ENCODE assay signal across 19 cellular contexts in genomic region chr1:4694492-4694891, GRCh38. TPM values are rescaled to one million over a fixed set of nuclear protein-coding genes. Genes with fewer than 3 reads are reported as not detected.
"Had no signal": no experiment of that assay in that cellular context is flagged by ENCODE, and none has a peak within 500 bp of the region (broad histone marks: within the 10 kb centered on the region; RNA-seq: fewer than 3 reads in every experiment).

No MANE protein-coding gene starts in this region.

- H3K27me3 Mint-ChIP-seq: activated CD4-positive, alpha-beta T cell treated with anti-CD3 and anti-CD28 coated beads, Interleukin-2, amount 10 ng/mL, durations not matched to agents 7 days and 5 days; activated naive CD8-positive, alpha-beta T cell had no signal

- H3K9me3 Mint-ChIP-seq: activated CD4-positive, alpha-beta T cell treated with anti-CD3 and anti-CD28 coated beads, Interleukin-2, amount 10 ng/mL, durations not matched to agents 7 days and 5 days had no signal

- H3K4me1 Mint-ChIP-seq: activated CD4-positive, alpha-beta T cell treated with anti-CD3 and anti-CD28 coated beads, Interleukin-2, amount 10 ng/mL, durations not matched to agents 7 days and 5 days; naive thymus-derived CD4-positive, alpha-beta T cell; stimulated activated naive B cell treated with anti-CD40 and anti-IgM and Interleukin-4, amounts not matched to agents 10 μg/mL and 1 μg/mL and 100 μg/mL, for 72 hours had no signal

- H3K27ac Mint-ChIP-seq: activated CD4-positive, alpha-beta T cell treated with anti-CD3 and anti-CD28 coated beads, Interleukin-2, amount 10 ng/mL, durations not matched to agents 7 days and 5 days; activated naive CD8-positive, alpha-beta T cell; naive thymus-derived CD4-positive, alpha-beta T cell; stimulated activated naive B cell treated with anti-CD40 and anti-IgM and Interleukin-4, amounts not matched to agents 10 μg/mL and 1 μg/mL and 100 μg/mL, for 72 hours had no signal

- H3K4me3 ChIP-seq: gastroesophageal sphincter, heart right ventricle, mucosa of descending colon, tibial artery had no signal

- H3K4me3 Mint-ChIP-seq: activated CD4-positive, alpha-beta T cell treated with anti-CD3 and anti-CD28 coated beads, Interleukin-2, amount 10 ng/mL, durations not matched to agents 7 days and 5 days; activated naive CD8-positive, alpha-beta T cell; naive thymus-derived CD4-positive, alpha-beta T cell; stimulated activated naive B cell treated with anti-CD40 and anti-IgM and Interleukin-4, amounts not matched to agents 10 μg/mL and 1 μg/mL and 100 μg/mL, for 72 hours had no signal

- H3K27ac ChIP-seq: gastroesophageal sphincter, heart right ventricle, tibial artery had no signal

- H3K4me1 ChIP-seq: gastroesophageal sphincter, heart right ventricle had no signal

- H3K9me3 ChIP-seq: heart right ventricle, mucosa of descending colon had no signal

- H3K36me3 ChIP-seq: gastroesophageal sphincter, heart right ventricle, tibial artery had no signal

- DNase-seq: activated CD4-positive, alpha-beta T cell treated with anti-CD3 and anti-CD28 coated beads, Interleukin-2, amount 10 ng/mL, durations not matched to agents 7 days and 5 days; activated CD8-positive, alpha-beta memory T cell treated with anti-CD3 and anti-CD28 coated beads, Interleukin-2, amount 50 U/mL, for 48 hours; activated gamma-delta T cell treated with Interleukin-2 at 50 U/mL for 16 hours; amniotic stem cell; central memory CD4-positive, alpha-beta T cell; cortex of kidney; effector CD8-positive, alpha-beta T cell; heart right ventricle; islet precursor cell; mammary epithelial cell; mucosa of descending colon; naive thymus-derived CD4-positive, alpha-beta T cell; stimulated activated CD4-positive, alpha-beta T cell treated with anti-CD3 and anti-CD28 coated beads, Interleukin-2, amount 100 ng/mL, for 48 hours; stimulated activated naive B cell treated with anti-CD40 and anti-IgM and Interleukin-4, amounts not matched to agents 10 μg/mL and 1 μg/mL and 100 μg/mL, for 72 hours; tibial artery had no signal

- H3K36me3 Mint-ChIP-seq: activated naive CD8-positive, alpha-beta T cell had no signal

- ATAC-seq: gastroesophageal sphincter; heart right ventricle; left lobe of liver; mucosa of descending colon; naive thymus-derived CD4-positive, alpha-beta T cell had no signal

RNA-seq across cellular contexts. Expression of gene AJAP1, which starts 40.1 kb away (rescaled TPM):
- total RNA-seq: activated CD4-positive, alpha-beta T cell treated with anti-CD3 and anti-CD28 coated beads, Interleukin-2, amount 10 ng/mL, durations not matched to agents 7 days and 5 days; fibroblast of lung had no signal
